In genomic region chr4:174214102-174214878, GRCh38 we compare ENCODE assay signal across 8 cellular contexts.
DNase-seq lines count a peak whose midpoint lies in the region; ATAC-seq lines count a peak whose summit lies in the region.

No MANE protein-coding gene starts in this region.

- peaks cover 67% of the 10 kb centered on the region for H3K27me3 ChIP-seq in CD8-positive, alpha-beta memory T cell (ENCODE audit: insufficient read depth, low read length, poor library complexity, severe bottlenecking)

- H3K4me1 Mint-ChIP-seq in CD8-positive, alpha-beta memory T cell, result peaks cover 46 to 66% (median 58%) of the 10 kb centered on the region in 3 donors
- peaks cover 48% of the 10 kb centered on the region for H3K4me1 Mint-ChIP-seq in activated naive CD8-positive, alpha-beta T cell treated with anti-CD3 and anti-CD28 coated beads for 36 hours
- peaks cover 34% of the 10 kb centered on the region for H3K4me1 Mint-ChIP-seq in memory B cell

- ATAC-seq in HG02759 (IDR thresholded peaks at IDR 0.05; ENCODE audit: unreplicated experiment) (peak; percentile 53), memory B cell (ENCODE audit: low read depth) (no peak), HG02884 (IDR thresholded peaks at IDR 0.05; ENCODE audit: unreplicated experiment) (no peak)

- H3K9me3 ChIP-seq in CD8-positive, alpha-beta memory T cell (ENCODE audit: low read length), result no peaks in the 10 kb centered on the region

- H3K4me1 ChIP-seq in CD8-positive, alpha-beta memory T cell (ENCODE audit: insufficient read depth, low read length), result peaks cover 42% of the 10 kb centered on the region

- no peaks in the 10 kb centered on the region for H3K36me3 Mint-ChIP-seq in CD8-positive, alpha-beta memory T cell
- H3K36me3 Mint-ChIP-seq in activated naive CD8-positive, alpha-beta T cell treated with anti-CD3 and anti-CD28 coated beads for 36 hours, result no peaks in the 10 kb centered on the region
- H3K36me3 Mint-ChIP-seq in memory B cell, result peaks cover 3% of the 10 kb centered on the region

- H3K27me3 Mint-ChIP-seq in CD8-positive, alpha-beta memory T cell, result peaks cover 71 to 98% of the 10 kb centered on the region in 2 donors
- peaks cover 97% of the 10 kb centered on the region for H3K27me3 Mint-ChIP-seq in activated naive CD8-positive, alpha-beta T cell treated with anti-CD3 and anti-CD28 coated beads for 36 hours
- peaks cover 41% of the 10 kb centered on the region for H3K27me3 Mint-ChIP-seq in memory B cell

- H3K27ac Mint-ChIP-seq in CD8-positive, alpha-beta memory T cell, result peak overlapping the region in 3 of 8 donors; percentile 44 to 66 (median 61)
- H3K27ac Mint-ChIP-seq in activated naive CD8-positive, alpha-beta T cell treated with anti-CD3 and anti-CD28 coated beads for 36 hours, result no peak overlapping the region
- no peak overlapping the region for H3K27ac Mint-ChIP-seq in memory B cell

- no peaks in the 10 kb centered on the region for H3K36me3 ChIP-seq in CD8-positive, alpha-beta memory T cell (ENCODE audit: insufficient read depth, low read length)

- H3K27ac ChIP-seq in CD8-positive, alpha-beta memory T cell (ENCODE audit: low read depth, low read length), result no peak overlapping the region

- peak overlapping the region; percentile 20 to 78 (median 62) for H3K4me3 Mint-ChIP-seq in CD8-positive, alpha-beta memory T cell
- H3K4me3 Mint-ChIP-seq in activated naive CD8-positive, alpha-beta T cell treated with anti-CD3 and anti-CD28 coated beads for 36 hours, result peak overlapping the region; percentile 62
- peak overlapping the region; percentile 24 for H3K4me3 Mint-ChIP-seq in memory B cell

- CTCF ChIA-PET in CD8-positive, alpha-beta memory T cell (lab: Charles Lee), result no interaction called here

- POLR2A ChIA-PET in CD8-positive, alpha-beta memory T cell (lab: Charles Lee), result no interaction called here

- peaks cover 0 to 12% (median 6%) of the 10 kb centered on the region in 5 donors for H3K9me3 Mint-ChIP-seq in CD8-positive, alpha-beta memory T cell
- H3K9me3 Mint-ChIP-seq in activated naive CD8-positive, alpha-beta T cell treated with anti-CD3 and anti-CD28 coated beads for 36 hours, result no peaks in the 10 kb centered on the region
- H3K9me3 Mint-ChIP-seq in memory B cell, result peaks cover 2% of the 10 kb centered on the region

- peak overlapping the region; percentile 16 for H3K4me3 ChIP-seq in CD8-positive, alpha-beta memory T cell (ENCODE audit: low read length)

- peak in 2 of 5 donors; percentile 5 to 22 for DNase-seq in CD8-positive, alpha-beta memory T cell
- DNase-seq in activated naive CD8-positive, alpha-beta T cell treated with anti-CD3 and anti-CD28 coated beads for 36 hours, result peak; percentile 18
- DNase-seq in memory B cell (ENCODE audit: low spot score in 2 of 2), result no peak
- DNase-seq in NCI-H774 (lab: John Stamatoyannopoulos, UW), result no peak
- DNase-seq in head of caudate nucleus, result no peak
- DNase-seq in mesenteric fat pad (ENCODE audit: low spot score), result no peak

- intact Hi-C loops in head of caudate nucleus (cut with DNase I), result loop anchor here (10.0 kb wide), 1 partner anchor 679 kb away; the partner anchor contains the start of gene HAND2
